8 cellular contexts compared by ENCODE assay signal in genomic region chr16:51818342-51818944, GRCh38.
DNase-seq lines count a peak whose midpoint lies in the region; ATAC-seq, FAIRE-seq and TF ChIP-seq lines count a peak whose summit lies in the region.

No MANE protein-coding gene starts in this region.

- no peak for ATAC-seq in T-cell (replicated peaks in 1 of 4)

- no peaks in the 10 kb centered on the region for H3K9me3 ChIP-seq in colonic mucosa

- peaks cover 4% of the 10 kb centered on the region for H3K27me3 Mint-ChIP-seq in nephron (ENCODE audit: low read depth)
- no peaks in the 10 kb centered on the region for H3K27me3 Mint-ChIP-seq in T-cell

- peak; percentile 65; the same call in 1 of the 2 replicates for TF ChIP-seq CTCF in GM12875 (IDR thresholded peaks at IDR 0.05; ENCODE audit: borderline replicate concordance, insufficient read depth, low read depth, low read length)
- peak; percentile 23 for TF ChIP-seq CTCF in colonic mucosa (IDR thresholded peaks at IDR 0.05)
- TF ChIP-seq CTCF in nephron (IDR thresholded peaks at IDR 0.05; ENCODE audit: unreplicated experiment in 3 of 3): peak; percentile 52 to 72 (median 57)

- H3K9me3 Mint-ChIP-seq in nephron (peaks cover 2% of the 10 kb centered on the region), T-cell (peaks cover 4 to 16% (median 9%) of the 10 kb centered on the region in 3 donors)

- TF ChIP-seq POLR2A in H54 (IDR thresholded peaks at IDR 0.05; ENCODE audit: low read depth, low read length): no peak

- CTCF ChIA-PET in T-cell (lab: Charles Lee): no interaction called here

- POLR2A ChIA-PET in T-cell (lab: Charles Lee): no interaction called here

- H3K36me3 Mint-ChIP-seq in nephron (ENCODE audit: low read depth) (no peaks in the 10 kb centered on the region), T-cell (no peaks in the 10 kb centered on the region)

- no peaks in the 10 kb centered on the region for H3K36me3 ChIP-seq in colonic mucosa

- H3K27ac Mint-ChIP-seq in nephron (no peak overlapping the region), T-cell (no peak overlapping the region)

- H3K4me3 Mint-ChIP-seq in nephron: no peak overlapping the region
- no peak overlapping the region for H3K4me3 Mint-ChIP-seq in T-cell

- H3K4me1 Mint-ChIP-seq in nephron (no peaks in the 10 kb centered on the region), T-cell (no peaks in the 10 kb centered on the region)

- H3K27ac ChIP-seq in colonic mucosa: no peak overlapping the region

- intact Hi-C loops in colonic mucosa (cut with DNase I): no loop called here

- H3K4me1 ChIP-seq in colonic mucosa: no peaks in the 10 kb centered on the region

- FAIRE-seq in H54 (lab: Jason Lieb, UNC): no peak

- DNase-seq in AG20443 (ENCODE audit: low spot score): peak; percentile 52
- peak; percentile 3 for DNase-seq in NCI-H2227 treated with DMSO at 0.1 percent for 48 hours (lab: John Stamatoyannopoulos, UW)
- DNase-seq in colonic mucosa: peak; percentile 39
- no peak for DNase-seq in effector CD4-positive, alpha-beta T cell
- no peak for DNase-seq in H54 (ENCODE audit: insufficient read length, low spot score)
- no peak for DNase-seq in T-cell

- H3K4me3 ChIP-seq in GM12875 (ENCODE audit: low read depth, low read length) (no peak overlapping the region), colonic mucosa (no peak overlapping the region)

- H3K27me3 ChIP-seq in colonic mucosa: no peaks in the 10 kb centered on the region

- no peak overlapping the region for H3K9ac ChIP-seq in colonic mucosa (ENCODE audit: low read depth in 2 of 2, low read length in 2 of 2)

Comparison
In these comparisons a context has a peak if more than half of its experiments do, and no peak if none do; other contexts are left out.
1. DNase-seq: peak in AG20443 (single experiment), NCI-H2227 treated with DMSO at 0.1 percent for 48 hours (single experiment) and colonic mucosa (single experiment); none in effector CD4-positive, alpha-beta T cell (single experiment), H54 (single experiment) and T-cell (0 of 34).
2. Peak in every context shown above with its lines, with median percentiles within 50 percentile points of each other: CTCF ChIP-seq.